ENCODE assay signal across 10 cellular contexts in the genomic region with DNA sequence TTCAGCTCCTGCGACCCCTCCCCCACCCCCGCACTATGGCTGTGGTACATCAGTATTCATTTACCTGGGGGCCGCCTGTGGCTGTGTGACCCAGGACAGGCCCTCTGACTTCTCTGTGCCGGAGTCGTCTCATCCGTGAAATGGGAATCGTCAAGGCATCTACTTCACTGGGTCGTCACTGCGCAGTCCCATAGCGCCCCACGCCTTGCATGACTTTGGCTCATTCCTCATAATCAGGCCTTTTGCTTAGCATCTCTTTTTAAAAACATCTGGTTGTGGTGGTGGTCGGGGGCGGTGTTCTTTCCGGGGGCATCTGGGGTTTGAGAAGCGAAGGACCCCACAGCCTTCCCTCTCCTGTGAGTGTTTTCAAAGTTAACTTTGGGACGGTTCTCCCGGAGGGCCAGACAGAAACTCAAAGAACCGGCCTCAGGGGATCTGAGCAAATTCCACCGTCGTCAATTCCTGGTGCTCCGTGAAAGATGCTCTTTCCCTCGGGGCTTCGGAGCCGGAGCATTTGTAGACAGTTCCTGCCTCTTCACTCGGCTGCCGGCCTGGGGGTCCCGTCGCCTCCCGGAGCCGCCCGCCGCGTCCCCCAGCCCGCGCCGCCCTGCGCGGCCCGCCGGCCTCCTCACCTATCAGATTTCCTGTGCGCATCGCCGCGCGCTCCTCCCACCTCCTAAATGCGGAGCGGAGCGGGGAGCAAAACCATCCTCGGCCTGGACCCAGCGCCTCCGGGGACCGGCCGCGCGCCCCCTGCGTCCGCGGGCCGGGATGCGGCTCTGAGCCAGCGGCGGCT. TPM values are rescaled to one million over a fixed set of nuclear protein-coding genes. Genes with fewer than 3 reads are reported as not detected.
DNase-seq lines count a peak whose midpoint lies in the region; ATAC-seq, FAIRE-seq and TF ChIP-seq lines count a peak whose summit lies in the region.
"Had no signal": no experiment of that assay in that cellular context is flagged by ENCODE, and none has a peak within 500 bp of the region (broad histone marks: within the 10 kb centered on the region; RNA-seq: fewer than 3 reads in every experiment).

A gene with protein sequence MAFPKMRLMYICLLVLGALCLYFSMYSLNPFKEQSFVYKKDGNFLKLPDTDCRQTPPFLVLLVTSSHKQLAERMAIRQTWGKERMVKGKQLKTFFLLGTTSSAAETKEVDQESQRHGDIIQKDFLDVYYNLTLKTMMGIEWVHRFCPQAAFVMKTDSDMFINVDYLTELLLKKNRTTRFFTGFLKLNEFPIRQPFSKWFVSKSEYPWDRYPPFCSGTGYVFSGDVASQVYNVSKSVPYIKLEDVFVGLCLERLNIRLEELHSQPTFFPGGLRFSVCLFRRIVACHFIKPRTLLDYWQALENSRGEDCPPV (plus strand): TSS at position 708 of the 796 bp plus-strand sequence. CDS start 47,620 bp downstream, outside the sequence.

- peak; percentile 25 for DNase-seq in GM20000 (ENCODE audit: low spot score)
- peak; percentile 75 for DNase-seq in NCI-H69 (lab: John Stamatoyannopoulos, UW)
- peak; percentile 62 for DNase-seq in glomerular visceral epithelial cell (ENCODE audit: extremely low spot score)
- DNase-seq in putamen (ENCODE audit: low spot score), result peak; percentile 27
- no peak for DNase-seq in GM12892 (ENCODE audit: insufficient read length)
- DNase-seq in stimulated activated naive CD8-positive, alpha-beta T cell treated with anti-CD3 and anti-CD28 coated beads, Interleukin-15, Interleukin-2, amounts not matched to agents 100 U/mL and 50 U/mL, for 24 hours, result no peak
- no peak for DNase-seq in activated CD8-positive, alpha-beta memory T cell treated with anti-CD3 and anti-CD28 coated beads, Interleukin-2, amount 50 U/mL, for 4 hours
- DNase-seq: activated gamma-delta T cell treated with Interleukin-2 at 50 U/mL for 16 hours, NCI-H1694 had no signal

- no peak for ATAC-seq in HG03108 (IDR thresholded peaks at IDR 0.05; ENCODE audit: unreplicated experiment)
- ATAC-seq in stimulated activated naive CD8-positive, alpha-beta T cell treated with anti-CD3 and anti-CD28 coated beads, Interleukin-15, Interleukin-2, amounts not matched to agents 100 U/mL and 50 U/mL, for 24 hours, result no peak

- no peak for FAIRE-seq in GM12892 (lab: Jason Lieb, UNC)

- no peak for TF ChIP-seq POLR2A in GM12892 (IDR thresholded peaks at IDR 0.05; ENCODE audit: low read depth, low read length)

- TF ChIP-seq CTCF in GM20000 (IDR thresholded peaks at IDR 0.05; ENCODE audit: extremely low read depth, missing control alignments), result no peak

RNA-seq across cellular contexts. Expression of the gene that starts here (rescaled TPM):
- polyA plus RNA-seq in GM12892 (2012; ENCODE audit: missing spikeins), result not detected

Comparison
In these comparisons a context has a peak if more than half of its experiments do, and no peak if none do; other contexts are left out.
1. DNase-seq: peak in GM20000 (single experiment), NCI-H69 (single experiment), glomerular visceral epithelial cell (single experiment) and putamen (single experiment); none in GM12892 (single experiment), stimulated activated naive CD8-positive, alpha-beta T cell treated with anti-CD3 and anti-CD28 coated beads, Interleukin-15, Interleukin-2, amounts not matched to agents 100 U/mL and 50 U/mL, for 24 hours (single experiment) and activated CD8-positive, alpha-beta memory T cell treated with anti-CD3 and anti-CD28 coated beads, Interleukin-2, amount 50 U/mL, for 4 hours (single experiment).